In the genomic region with DNA sequence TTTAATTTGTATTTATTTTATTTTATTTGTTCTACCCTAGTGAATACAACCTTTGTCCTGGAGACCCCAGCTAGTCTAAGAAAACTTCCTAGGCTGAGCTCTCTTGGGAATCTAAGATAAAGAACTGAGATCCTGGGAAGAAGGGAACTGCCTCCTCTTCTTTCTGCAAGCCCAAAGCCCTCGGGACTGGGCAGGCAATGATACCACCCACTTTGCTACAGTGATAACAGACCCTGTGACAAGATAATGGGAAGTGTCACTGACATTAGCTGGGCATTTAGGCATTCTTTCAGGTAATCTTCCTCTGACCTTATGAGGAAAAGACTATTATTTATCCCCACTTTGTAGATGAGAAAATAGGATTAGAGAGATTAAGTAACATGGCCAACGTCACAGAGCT, we compare ENCODE assay signal across 26 cellular contexts.
"Had no signal": no experiment of that assay in that cellular context is flagged by ENCODE, and none has a peak within 500 bp of the region (broad histone marks: within the 10 kb centered on the region; RNA-seq: fewer than 3 reads in every experiment).

No MANE protein-coding gene starts in this region.

- ATAC-seq: left colon; left lung; lower lobe of right lung; natural killer cell; pancreas; right cardiac atrium; stimulated activated effector memory CD8-positive, alpha-beta T cell treated with anti-CD3 and anti-CD28 coated beads, Interleukin-12 subunit alpha, Interleukin-12 subunit beta, amount 100 ng/mL, for 72 hours had no signal

- H3K27ac ChIP-seq: left lung, lower lobe of right lung, pancreas, prostate gland, sigmoid colon, spleen, thyroid gland, uterus had no signal

- H3K4me1 Mint-ChIP-seq: immature natural killer cell, naive B cell, natural killer cell had no signal

- H3K4me3 ChIP-seq: left lung, lower lobe of right lung, pancreas, prostate gland, sigmoid colon, spleen, testis, thyroid gland, uterus had no signal

- DNase-seq: hypothalamus; immature natural killer cell; kidney; left colon; left lung; lower lobe of right lung; mammary epithelial cell; mesenchymal stem cell; naive B cell; natural killer cell; pancreas; retina; right cardiac atrium; sigmoid colon; small intestine; spleen; stimulated activated CD4-positive, alpha-beta T cell treated with anti-CD3 and anti-CD28 coated beads, Interleukin-4, amount 100 ng/mL, for 24 hours; stimulated activated naive CD4-positive, alpha-beta T cell; testis; thyroid gland; uterus had no signal

- H3K36me3 Mint-ChIP-seq: immature natural killer cell; naive B cell; natural killer cell; stimulated activated effector memory CD8-positive, alpha-beta T cell treated with anti-CD3 and anti-CD28 coated beads, Interleukin-12 subunit alpha, Interleukin-12 subunit beta, amount 100 ng/mL, for 72 hours had no signal

- H3K27me3 Mint-ChIP-seq: stimulated activated naive CD8-positive, alpha-beta T cell treated with anti-CD3 and anti-CD28 coated beads, Interleukin-15, Interleukin-2, amounts not matched to agents 100 ng/mL and 50 ng/mL, for 24 hours; type B pancreatic cell had no signal

- H3K4me3 Mint-ChIP-seq: immature natural killer cell; mesothelial cell of epicardium; naive B cell; natural killer cell; stimulated activated effector memory CD8-positive, alpha-beta T cell treated with anti-CD3 and anti-CD28 coated beads, Interleukin-12 subunit alpha, Interleukin-12 subunit beta, amount 100 ng/mL, for 72 hours; stimulated activated naive CD8-positive, alpha-beta T cell treated with anti-CD3 and anti-CD28 coated beads, Interleukin-15, Interleukin-2, amounts not matched to agents 100 ng/mL and 50 ng/mL, for 24 hours; type B pancreatic cell had no signal

- H3K27me3 ChIP-seq: left lung, pancreas, sigmoid colon, spleen, testis, thyroid gland, uterus had no signal

- H3K27ac Mint-ChIP-seq: immature natural killer cell; mesothelial cell of epicardium; natural killer cell; stimulated activated effector memory CD8-positive, alpha-beta T cell treated with anti-CD3 and anti-CD28 coated beads, Interleukin-12 subunit alpha, Interleukin-12 subunit beta, amount 100 ng/mL, for 72 hours; stimulated activated naive CD8-positive, alpha-beta T cell treated with anti-CD3 and anti-CD28 coated beads, Interleukin-15, Interleukin-2, amounts not matched to agents 100 ng/mL and 50 ng/mL, for 24 hours; type B pancreatic cell had no signal

- H3K9me3 Mint-ChIP-seq: immature natural killer cell; mesothelial cell of epicardium; naive B cell; natural killer cell; stimulated activated effector memory CD8-positive, alpha-beta T cell treated with anti-CD3 and anti-CD28 coated beads, Interleukin-12 subunit alpha, Interleukin-12 subunit beta, amount 100 ng/mL, for 72 hours; stimulated activated naive CD8-positive, alpha-beta T cell treated with anti-CD3 and anti-CD28 coated beads, Interleukin-15, Interleukin-2, amounts not matched to agents 100 ng/mL and 50 ng/mL, for 24 hours; type B pancreatic cell had no signal
